8 cellular contexts compared by ENCODE assay signal in the genomic region with DNA sequence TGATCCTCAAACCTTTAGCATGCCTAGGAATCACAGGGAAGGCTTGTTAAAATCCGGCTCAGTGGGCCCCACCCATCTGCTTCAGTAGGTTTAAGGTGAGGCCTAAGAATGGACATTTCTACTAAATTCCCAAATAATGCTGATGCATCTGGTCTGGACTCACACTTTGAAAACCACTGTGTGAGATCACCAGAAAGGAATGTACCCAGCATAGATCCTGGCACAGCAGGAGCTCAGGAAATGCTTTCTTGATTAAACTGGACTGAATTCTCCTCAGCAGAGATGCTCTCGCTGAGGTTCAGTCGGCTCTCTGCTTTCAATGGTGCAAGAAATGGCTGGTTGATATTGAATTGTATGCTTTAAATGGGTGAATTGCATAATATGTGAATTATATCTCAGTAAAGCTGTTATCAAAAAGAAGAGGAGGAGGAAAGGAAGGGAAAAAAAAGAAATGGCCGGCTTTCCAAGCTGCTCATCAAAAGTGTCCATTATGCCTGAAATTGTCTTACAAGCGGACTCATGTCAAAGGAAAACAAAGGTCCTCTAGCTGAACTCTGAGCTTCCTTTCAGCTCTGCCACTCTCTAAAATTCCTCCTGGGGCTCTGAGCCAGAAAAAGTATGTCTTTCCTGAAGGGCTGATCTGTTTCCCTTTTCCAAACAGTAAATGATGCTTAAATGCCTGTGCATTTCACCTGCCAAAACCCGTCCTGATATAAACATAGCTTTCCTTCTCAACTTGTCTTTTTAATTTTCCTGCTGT.
A peak's percentile ranks its signal among the peaks of the same experiment; 100 is the strongest.
DNase-seq lines count a peak whose midpoint lies in the region; ATAC-seq and TF ChIP-seq lines count a peak whose summit lies in the region.

No MANE protein-coding gene starts in this region.

- H3K4me3 ChIP-seq in RWPE2 (ENCODE audit: severe bottlenecking) (no peak overlapping the region), fibroblast of mammary gland (ENCODE audit: control insufficient read depth, low read depth, low read length) (no peak overlapping the region), neuronal stem cell (ENCODE audit: low read length in 2 of 2) (peak overlapping the region in 1 of 2 donors; percentile 15), vagina (no peak overlapping the region)

- H2AK5ac ChIP-seq in neuronal stem cell (ENCODE audit: low read depth, low read length): no peak overlapping the region

- no peak overlapping the region for H2BK120ac ChIP-seq in neuronal stem cell (ENCODE audit: low read depth, low read length)

- no peak for TF ChIP-seq CTCF in RWPE2 (IDR thresholded peaks at IDR 0.05; ENCODE audit: poor library complexity, severe bottlenecking)
- TF ChIP-seq CTCF in fibroblast of mammary gland (conservative IDR thresholded peaks at IDR 0.05; ENCODE audit: control insufficient read depth, insufficient read depth, low read depth, low read length): no peak
- TF ChIP-seq CTCF in vagina (IDR thresholded peaks at IDR 0.05): no peak

- no peak overlapping the region for H4K91ac ChIP-seq in neuronal stem cell (ENCODE audit: low read depth, low read length, poor library complexity)

- H3K23ac ChIP-seq in neuronal stem cell (ENCODE audit: low read depth, low read length, poor library complexity): no peak overlapping the region

- H3K27me3 ChIP-seq in RWPE2 (ENCODE audit: insufficient read depth, poor library complexity, severe bottlenecking): no peaks in the 10 kb centered on the region
- no peaks in the 10 kb centered on the region for H3K27me3 ChIP-seq in neuronal stem cell (ENCODE audit: control insufficient read depth in 3 of 3, insufficient read depth in 3 of 3, low read depth in 1 of 3, low read length in 3 of 3)
- no peaks in the 10 kb centered on the region for H3K27me3 ChIP-seq in vagina

- no peak overlapping the region for H2BK12ac ChIP-seq in neuronal stem cell (ENCODE audit: low read length)

- no peak overlapping the region for H2BK5ac ChIP-seq in neuronal stem cell (ENCODE audit: low read length)

- peaks cover 75% of the 10 kb centered on the region for H3K4me1 ChIP-seq in RWPE2 (ENCODE audit: insufficient read depth, poor library complexity, severe bottlenecking)
- H3K4me1 ChIP-seq in neuronal stem cell (ENCODE audit: control insufficient read depth in 2 of 2, insufficient read depth in 1 of 2, low read depth in 1 of 2, low read length in 2 of 2): peaks cover 13 to 28% of the 10 kb centered on the region in 2 donors
- H3K4me1 ChIP-seq in vagina: peaks cover 17% of the 10 kb centered on the region

- H3K9me3 ChIP-seq in RWPE2 (ENCODE audit: severe bottlenecking) (no peaks in the 10 kb centered on the region), neuronal stem cell (replicated peaks in 1 of 2; ENCODE audit: control insufficient read depth in 2 of 2, insufficient read depth in 1 of 2, low read depth in 1 of 2, low read length in 2 of 2) (no peaks in the 10 kb centered on the region), vagina (no peaks in the 10 kb centered on the region)

- H4K8ac ChIP-seq in neuronal stem cell (ENCODE audit: low read depth, low read length): no peak overlapping the region

- ATAC-seq in RWPE2 (ENCODE audit: low read depth): peak; percentile 89
- no peak for ATAC-seq in HG03442 (IDR thresholded peaks at IDR 0.05; ENCODE audit: unreplicated experiment)
- no peak for ATAC-seq in HG03354 (IDR thresholded peaks at IDR 0.05; ENCODE audit: poor library complexity, severe bottlenecking, unreplicated experiment)

- WGBS in neuronal stem cell (ENCODE audit: extremely low coverage in 2 of 2, insufficient read length in 2 of 2, insufficient replicate concordance in 1 of 2), 2 donors: no CpG with 5 or more reads among the region's 6 CpGs

- H3K4ac ChIP-seq in neuronal stem cell (ENCODE audit: low read length): no peak overlapping the region

- H2BK15ac ChIP-seq in neuronal stem cell (ENCODE audit: low read length): no peak overlapping the region

- no peak overlapping the region for H3K4me2 ChIP-seq in neuronal stem cell (ENCODE audit: insufficient read depth, low read length, poor library complexity, severe bottlenecking)

- H3K27ac ChIP-seq in RWPE2 (ENCODE audit: poor library complexity, severe bottlenecking) (peak overlapping the region; percentile 96), neuronal stem cell (replicated peaks; ENCODE audit: low read length) (peak overlapping the region; percentile 79), vagina (no peak overlapping the region)

- DNase-seq in Daoy (ENCODE audit: low read depth) (peak; percentile 94), RWPE2 (ENCODE audit: low spot score) (peak; percentile 78), fibroblast of mammary gland (ENCODE audit: low read depth) (peak; percentile 95), neuronal stem cell (ENCODE audit: low spot score) (peak; percentile 64), activated T-cell treated with anti-CD3 and anti-CD28 coated beads for 4 hours (no peak), vagina (ENCODE audit: extremely low spot score in 2 of 2) (no peak)

- intact Hi-C loops in vagina (cut with DNase I): no loop called here

- TF ChIP-seq POLR2A in vagina (IDR thresholded peaks at IDR 0.05): no peak

- H3K79me1 ChIP-seq in neuronal stem cell (ENCODE audit: low read depth, low read length): no peaks in the 10 kb centered on the region

- H3K9ac ChIP-seq in neuronal stem cell (ENCODE audit: low read depth, low read length, poor library complexity): no peak overlapping the region

- no peak overlapping the region for H3K18ac ChIP-seq in neuronal stem cell (ENCODE audit: low read length)

- H2AFZ ChIP-seq in neuronal stem cell (ENCODE audit: low read length): peak overlapping the region; percentile 58

- H3K36me3 ChIP-seq in RWPE2 (ENCODE audit: low read depth) (no peaks in the 10 kb centered on the region), neuronal stem cell (replicated peaks in 1 of 2; ENCODE audit: control insufficient read depth in 2 of 2, insufficient read depth in 2 of 2, low read length in 2 of 2) (no peaks in the 10 kb centered on the region), vagina (no peaks in the 10 kb centered on the region)

- no peak overlapping the region for H3K14ac ChIP-seq in neuronal stem cell (ENCODE audit: low read length)

Comparison
In these comparisons a context has a peak if more than half of its experiments do, and no peak if none do; other contexts are left out.
1. DNase-seq: peak in Daoy (single experiment), RWPE2 (single experiment), fibroblast of mammary gland (single experiment) and neuronal stem cell (single experiment); none in activated T-cell treated with anti-CD3 and anti-CD28 coated beads for 4 hours (single experiment) and vagina (0 of 2).